ENCODE assay signal across 26 cellular contexts in genomic region chr15:82143390-82144047, GRCh38.
"Had no signal": no experiment of that assay in that cellular context is flagged by ENCODE, and none has a peak within 500 bp of the region (broad histone marks: within the 10 kb centered on the region; RNA-seq: fewer than 3 reads in every experiment).

No MANE protein-coding gene starts in this region.

- H3K4me2 ChIP-seq: PC-9 had no signal

- ATAC-seq: activated naive CD4-positive, alpha-beta T cell treated with anti-CD3 and anti-CD28 coated beads, Interleukin-2, amount 50 U/mL, for 72 hours; activated naive CD8-positive, alpha-beta T cell treated with anti-CD3 and anti-CD28 coated beads, Interleukin-2, amount 50 U/mL, for 24 hours; activated T-cell treated with anti-CD3 and anti-CD28 coated beads, Interleukin-2, amount 50 U/mL, for 4 hours; body of pancreas; T-cell; WTC11 had no signal

- DNase-seq: activated CD4-positive, alpha-beta memory T cell treated with anti-CD3 and anti-CD28 coated beads for 36 hours; activated CD4-positive, alpha-beta T cell treated with anti-CD3 and anti-CD28 coated beads, Interleukin-2, amount 10 ng/mL, durations not matched to agents 7 days and 5 days; activated CD4-positive, CD25-positive, alpha-beta regulatory T cell treated with anti-CD3 and anti-CD28 coated beads, Interleukin-2, amount 50 U/mL, for 72 hours; activated CD8-positive, alpha-beta memory T cell treated with anti-CD3 and anti-CD28 coated beads for 24 hours; activated effector memory CD4-positive, alpha-beta T cell treated with anti-CD3 and anti-CD28 coated beads, Interleukin-2, amount 50 U/mL, for 16 hours; activated naive CD4-positive, alpha-beta T cell treated with Interleukin-2 at 50 U/mL for 16 hours; activated naive CD8-positive, alpha-beta T cell treated with anti-CD3 and anti-CD28 coated beads, Interleukin-2, amount 50 U/mL, for 24 hours; activated T-cell treated with anti-CD3 and anti-CD28 coated beads, Interleukin-2, amount 50 U/mL, for 4 hours; amniotic stem cell; body of pancreas; Karpas-422; NCI-H1048; NCI-H146; NCI-H187 treated with DMSO at 0.1 percent for 48 hours; NCI-H2081 treated with DMSO at 0.1 percent for 48 hours; NCI-H446; NCI-H524; PC-9; T-cell; T-helper 2 cell; T1000 had no signal

- H3K9me3 ChIP-seq: ascending aorta, body of pancreas had no signal

- H3K27me3 Mint-ChIP-seq: activated CD4-positive, alpha-beta memory T cell treated with anti-CD3 and anti-CD28 coated beads for 36 hours; activated CD4-positive, alpha-beta T cell treated with anti-CD3 and anti-CD28 coated beads, Interleukin-2, amount 10 ng/mL, durations not matched to agents 7 days and 5 days; activated naive CD8-positive, alpha-beta T cell treated with anti-CD3 and anti-CD28 coated beads, Interleukin-2, amount 50 U/mL, for 24 hours; central memory CD8-positive, alpha-beta T cell; T-cell had no signal

- H3K4me3 ChIP-seq: ascending aorta, body of pancreas, PC-9, SK-N-MC had no signal

- H3K4me1 ChIP-seq: ascending aorta, body of pancreas had no signal

- H3K4me3 Mint-ChIP-seq: activated CD4-positive, alpha-beta memory T cell treated with anti-CD3 and anti-CD28 coated beads for 36 hours; activated CD4-positive, alpha-beta T cell treated with anti-CD3 and anti-CD28 coated beads, Interleukin-2, amount 10 ng/mL, durations not matched to agents 7 days and 5 days; activated naive CD8-positive, alpha-beta T cell treated with anti-CD3 and anti-CD28 coated beads, Interleukin-2, amount 50 U/mL, for 24 hours; activated T-cell treated with anti-CD3 and anti-CD28 coated beads, Interleukin-2, amount 50 U/mL, for 4 hours; central memory CD8-positive, alpha-beta T cell; T-cell; WTC11 had no signal

- H3K27me3 ChIP-seq: ascending aorta, body of pancreas had no signal

- H3K9me3 Mint-ChIP-seq: activated CD4-positive, alpha-beta memory T cell treated with anti-CD3 and anti-CD28 coated beads for 36 hours; activated CD4-positive, alpha-beta T cell treated with anti-CD3 and anti-CD28 coated beads, Interleukin-2, amount 10 ng/mL, durations not matched to agents 7 days and 5 days; activated naive CD4-positive, alpha-beta T cell treated with anti-CD3 and anti-CD28 coated beads, Interleukin-2, amount 50 U/mL, for 72 hours; activated naive CD8-positive, alpha-beta T cell treated with anti-CD3 and anti-CD28 coated beads, Interleukin-2, amount 50 U/mL, for 24 hours; activated T-cell treated with anti-CD3 and anti-CD28 coated beads, Interleukin-2, amount 50 U/mL, for 4 hours; central memory CD8-positive, alpha-beta T cell; T-cell; WTC11 had no signal

- H3K27ac Mint-ChIP-seq: activated CD4-positive, alpha-beta memory T cell treated with anti-CD3 and anti-CD28 coated beads for 36 hours; activated CD4-positive, alpha-beta T cell treated with anti-CD3 and anti-CD28 coated beads, Interleukin-2, amount 10 ng/mL, durations not matched to agents 7 days and 5 days; activated naive CD4-positive, alpha-beta T cell treated with anti-CD3 and anti-CD28 coated beads, Interleukin-2, amount 50 U/mL, for 72 hours; activated naive CD8-positive, alpha-beta T cell treated with anti-CD3 and anti-CD28 coated beads, Interleukin-2, amount 50 U/mL, for 24 hours; T-cell; WTC11 had no signal

- H3K36me3 Mint-ChIP-seq: activated naive CD4-positive, alpha-beta T cell treated with anti-CD3 and anti-CD28 coated beads, Interleukin-2, amount 50 U/mL, for 72 hours; WTC11 had no signal

- H2AFZ ChIP-seq: PC-9 had no signal

- H3K4me1 Mint-ChIP-seq: central memory CD8-positive, alpha-beta T cell; WTC11 had no signal

- H3K27ac ChIP-seq: ascending aorta, body of pancreas, PC-9, SK-N-MC had no signal
